ENCODE assay signal across 8 cellular contexts in genomic region chr4:128600996-128601857, GRCh38.
DNase-seq lines count a peak whose midpoint lies in the region; ATAC-seq, FAIRE-seq and TF ChIP-seq lines count a peak whose summit lies in the region.

No MANE protein-coding gene starts in this region.

- peaks cover 3% of the 10 kb centered on the region for H3K27me3 Mint-ChIP-seq in glutamatergic neuron (ENCODE audit: unreplicated experiment)
- no peaks in the 10 kb centered on the region for H3K27me3 Mint-ChIP-seq in activated CD4-positive, alpha-beta T cell treated with anti-CD3 and anti-CD28 coated beads, Interleukin-2, amount 10 ng/mL, durations not matched to agents 24 days and 14 days

- peak; percentile 96 for FAIRE-seq in HTR-8/SVneo (lab: Jason Lieb, UNC)

- ATAC-seq in left cardiac atrium (peak; percentile 67 to 87), GM18520 (IDR thresholded peaks at IDR 0.05; ENCODE audit: unreplicated experiment) (no peak)

- DNase-seq in A172 (ENCODE audit: low spot score) (peak; percentile 88), HTR-8/SVneo (ENCODE audit: insufficient read length, low spot score) (peak; percentile 82), T1000 (lab: John Stamatoyannopoulos, UW) (peak; percentile 65), left cardiac atrium (peak; percentile 65), skeletal muscle cell (ENCODE audit: low read depth) (peak; percentile 100), glutamatergic neuron (no peak)
- DNase-seq in activated CD4-positive, alpha-beta T cell treated with anti-CD3 and anti-CD28 coated beads, Interleukin-2, amount 10 ng/mL, durations not matched to agents 24 days and 14 days = no peak

- intact Hi-C loops in left cardiac atrium (cut with DNase I) = no loop called here
- intact Hi-C loops in activated CD4-positive, alpha-beta T cell treated with anti-CD3 and anti-CD28 coated beads, Interleukin-2, amount 10 ng/mL, durations not matched to agents 24 days and 14 days (cut with micrococcal nuclease) = no loop called here

- H3K27ac Mint-ChIP-seq in glutamatergic neuron (ENCODE audit: unreplicated experiment) = no peak overlapping the region
- no peak overlapping the region for H3K27ac Mint-ChIP-seq in activated CD4-positive, alpha-beta T cell treated with anti-CD3 and anti-CD28 coated beads, Interleukin-2, amount 10 ng/mL, durations not matched to agents 24 days and 14 days

- TF ChIP-seq CTCF in glutamatergic neuron (IDR thresholded peaks at IDR 0.05; ENCODE audit: partially characterized antibody, unreplicated experiment) = no peak

- H3K4me1 Mint-ChIP-seq in glutamatergic neuron (ENCODE audit: low read depth, unreplicated experiment) = no peaks in the 10 kb centered on the region
- no peaks in the 10 kb centered on the region for H3K4me1 Mint-ChIP-seq in activated CD4-positive, alpha-beta T cell treated with anti-CD3 and anti-CD28 coated beads, Interleukin-2, amount 10 ng/mL, durations not matched to agents 24 days and 14 days

- H3K4me3 Mint-ChIP-seq in glutamatergic neuron (ENCODE audit: unreplicated experiment) = no peak overlapping the region
- no peak overlapping the region for H3K4me3 Mint-ChIP-seq in activated CD4-positive, alpha-beta T cell treated with anti-CD3 and anti-CD28 coated beads, Interleukin-2, amount 10 ng/mL, durations not matched to agents 24 days and 14 days

- H3K36me3 Mint-ChIP-seq in glutamatergic neuron (ENCODE audit: unreplicated experiment) = no peaks in the 10 kb centered on the region
- H3K36me3 Mint-ChIP-seq in activated CD4-positive, alpha-beta T cell treated with anti-CD3 and anti-CD28 coated beads, Interleukin-2, amount 10 ng/mL, durations not matched to agents 24 days and 14 days (ENCODE audit: low read depth) = no peaks in the 10 kb centered on the region

- H3K9me3 Mint-ChIP-seq in glutamatergic neuron (ENCODE audit: unreplicated experiment) = peaks cover 1% of the 10 kb centered on the region
- H3K9me3 Mint-ChIP-seq in activated CD4-positive, alpha-beta T cell treated with anti-CD3 and anti-CD28 coated beads, Interleukin-2, amount 10 ng/mL, durations not matched to agents 24 days and 14 days = no peaks in the 10 kb centered on the region

- no peak overlapping the region for H3K4me3 ChIP-seq in skeletal muscle cell (ENCODE audit: low read depth, low read length)

Comparison
In these comparisons a context has a peak if more than half of its experiments do, and no peak if none do; other contexts are left out.
1. DNase-seq: peak in A172 (single experiment), HTR-8/SVneo (single experiment), T1000 (single experiment), left cardiac atrium (single experiment) and skeletal muscle cell (single experiment); none in glutamatergic neuron (single experiment) and activated CD4-positive, alpha-beta T cell treated with anti-CD3 and anti-CD28 coated beads, Interleukin-2, amount 10 ng/mL, durations not matched to agents 24 days and 14 days (single experiment).